ENCODE assay signal across 27 cellular contexts in genomic region chr14:88698651-88699050, GRCh38.
"Had no signal": no experiment of that assay in that cellular context is flagged by ENCODE, and none has a peak within 500 bp of the region (broad histone marks: within the 10 kb centered on the region; RNA-seq: fewer than 3 reads in every experiment).

No MANE protein-coding gene starts in this region.

- DNase-seq: activated B cell treated with CpG ODN at 0.5 μM for 24 hours; activated CD4-positive, alpha-beta T cell treated with anti-CD3 and anti-CD28 coated beads for 1 hour; activated CD4-positive, alpha-beta T cell treated with anti-CD3 and anti-CD28 coated beads, Interleukin-2, amount 10 ng/mL, durations not matched to agents 24 days and 14 days; activated CD4-positive, alpha-beta T cell treated with anti-CD3 and anti-CD28 coated beads, Interleukin-2, amount 50 U/mL, for 48 hours; activated CD8-positive, alpha-beta memory T cell treated with anti-CD3 and anti-CD28 coated beads, Interleukin-2, amount 10 ng/mL, durations not matched to agents 7 days and 5 days; activated effector memory CD4-positive, alpha-beta T cell treated with Interleukin-2 at 50 U/mL for 16 hours; activated naive CD4-positive, alpha-beta T cell; activated T-cell treated with anti-CD3 and anti-CD28 coated beads, Interleukin-2, amount 50 U/mL, for 24 hours; amniotic stem cell; body of pancreas; Karpas-422; NCI-H1092; NCI-H1417; NCI-H1930; NCI-H2171; NCI-H2227 treated with DMSO at 0.1 percent for 48 hours; NCI-H526; NCI-H774; Peyer's patch; SHP77 treated with DMSO at 0.1 percent for 48 hours; T-helper 17 cell; T-helper 9 cell had no signal

- H3K27ac ChIP-seq: ascending aorta, body of pancreas, cardiac muscle cell, Peyer's patch had no signal

- H3K4me1 Mint-ChIP-seq: activated B cell treated with CpG ODN at 0.5 μM for 24 hours; activated CD4-positive, alpha-beta T cell treated with anti-CD3 and anti-CD28 coated beads, Interleukin-2, amount 10 ng/mL, durations not matched to agents 24 days and 14 days; activated CD8-positive, alpha-beta memory T cell treated with anti-CD3 and anti-CD28 coated beads, Interleukin-2, amount 10 ng/mL, durations not matched to agents 7 days and 5 days; activated naive CD4-positive, alpha-beta T cell treated with anti-CD3 and anti-CD28 coated beads, Interleukin-2, amount 50 U/mL, for 24 hours had no signal

- H3K27ac Mint-ChIP-seq: activated B cell treated with CpG ODN at 0.5 μM for 24 hours; activated CD4-positive, alpha-beta T cell treated with anti-CD3 and anti-CD28 coated beads, Interleukin-2, amount 10 ng/mL, durations not matched to agents 24 days and 14 days; activated CD8-positive, alpha-beta memory T cell treated with anti-CD3 and anti-CD28 coated beads, Interleukin-2, amount 10 ng/mL, durations not matched to agents 7 days and 5 days; activated naive CD4-positive, alpha-beta T cell treated with anti-CD3 and anti-CD28 coated beads, Interleukin-2, amount 50 U/mL, for 24 hours; activated T-cell treated with anti-CD3 and anti-CD28 coated beads, Interleukin-2, amount 50 U/mL, for 24 hours; activated T-helper 1 cell treated with anti-CD3 and anti-CD28 coated beads, Interleukin-12 subunit alpha, Interleukin-12 subunit beta, Interleukin-2, Interleukin-4 antibody, amounts not matched to agents 30 ng/mL and 10 ng/mL and 1 ng/mL, durations not matched to agents 14 hours and 24 hours and 36 hours; T-helper 17 cell had no signal

- H3K4me1 ChIP-seq: ascending aorta, body of pancreas, Peyer's patch had no signal

- H3K4me3 Mint-ChIP-seq: activated B cell treated with CpG ODN at 0.5 μM for 24 hours; activated CD4-positive, alpha-beta T cell treated with anti-CD3 and anti-CD28 coated beads, Interleukin-2, amount 10 ng/mL, durations not matched to agents 24 days and 14 days; activated CD8-positive, alpha-beta memory T cell treated with anti-CD3 and anti-CD28 coated beads, Interleukin-2, amount 10 ng/mL, durations not matched to agents 7 days and 5 days; activated naive CD4-positive, alpha-beta T cell treated with anti-CD3 and anti-CD28 coated beads, Interleukin-2, amount 50 U/mL, for 24 hours; activated T-cell treated with anti-CD3 and anti-CD28 coated beads, Interleukin-2, amount 50 U/mL, for 24 hours; activated T-helper 1 cell treated with anti-CD3 and anti-CD28 coated beads, Interleukin-12 subunit alpha, Interleukin-12 subunit beta, Interleukin-2, Interleukin-4 antibody, amounts not matched to agents 30 ng/mL and 10 ng/mL and 1 ng/mL, durations not matched to agents 14 hours and 24 hours and 36 hours; T-helper 17 cell had no signal

- H3K9me3 Mint-ChIP-seq: activated B cell treated with CpG ODN at 0.5 μM for 24 hours; activated CD4-positive, alpha-beta T cell treated with anti-CD3 and anti-CD28 coated beads, Interleukin-2, amount 10 ng/mL, durations not matched to agents 24 days and 14 days; activated naive CD4-positive, alpha-beta T cell treated with anti-CD3 and anti-CD28 coated beads, Interleukin-2, amount 50 U/mL, for 24 hours; activated T-cell treated with anti-CD3 and anti-CD28 coated beads, Interleukin-2, amount 50 U/mL, for 24 hours; activated T-helper 1 cell treated with anti-CD3 and anti-CD28 coated beads, Interleukin-12 subunit alpha, Interleukin-12 subunit beta, Interleukin-2, Interleukin-4 antibody, amounts not matched to agents 30 ng/mL and 10 ng/mL and 1 ng/mL, durations not matched to agents 14 hours and 24 hours and 36 hours had no signal

- FAIRE-seq: K562 had no signal

- H3K27me3 Mint-ChIP-seq: activated B cell treated with CpG ODN at 0.5 μM for 24 hours; activated CD4-positive, alpha-beta T cell treated with anti-CD3 and anti-CD28 coated beads, Interleukin-2, amount 10 ng/mL, durations not matched to agents 24 days and 14 days; activated CD8-positive, alpha-beta memory T cell treated with anti-CD3 and anti-CD28 coated beads, Interleukin-2, amount 10 ng/mL, durations not matched to agents 7 days and 5 days; activated naive CD4-positive, alpha-beta T cell treated with anti-CD3 and anti-CD28 coated beads, Interleukin-2, amount 50 U/mL, for 24 hours; activated T-cell treated with anti-CD3 and anti-CD28 coated beads, Interleukin-2, amount 50 U/mL, for 24 hours; T-helper 17 cell had no signal

- ATAC-seq: activated CD8-positive, alpha-beta memory T cell treated with anti-CD3 and anti-CD28 coated beads, Interleukin-2, amount 10 ng/mL, durations not matched to agents 7 days and 5 days; body of pancreas; K562; T-helper 17 cell had no signal

- H3K36me3 ChIP-seq: ascending aorta, cardiac muscle cell, Peyer's patch had no signal

- H3K4me3 ChIP-seq: ascending aorta, body of pancreas, cardiac muscle cell, K562, Peyer's patch had no signal

- H3K27me3 ChIP-seq: ascending aorta, body of pancreas, Peyer's patch had no signal

- H3K9me3 ChIP-seq: ascending aorta, body of pancreas, Peyer's patch had no signal
